In genomic region chr15:67110958-67111864, GRCh38 we compare ENCODE assay signal across 11 cellular contexts. TPM values are rescaled to one million over a fixed set of nuclear protein-coding genes. Genes with fewer than 3 reads are reported as not detected.
DNase-seq lines count a peak whose midpoint lies in the region; ATAC-seq and TF ChIP-seq lines count a peak whose summit lies in the region.
"Had no signal": no experiment of that assay in that cellular context is flagged by ENCODE, and none has a peak within 500 bp of the region (broad histone marks: within the 10 kb centered on the region; RNA-seq: fewer than 3 reads in every experiment).

No MANE protein-coding gene starts in this region.

- POLR2A ChIA-PET in WTC11 (lab: Charles Lee): interaction anchor here (0.6 kb wide), 1 partner anchor 1027 kb away, joined by 5 read pairs; no protein-coding TSS in a partner anchor

- no peak overlapping the region for H3K4me3 ChIP-seq in AG10803 (ENCODE audit: low read length)

- peaks cover 38% of the 10 kb centered on the region for H3K4me1 Mint-ChIP-seq in WTC11

- CTCF ChIA-PET in WTC11 (lab: Charles Lee): no interaction called here

- peak; percentile 54 for DNase-seq in AG10803 (ENCODE audit: low read depth)
- peak; percentile 44 for DNase-seq in HCEC 1CT
- DNase-seq in WTC11 (ENCODE audit: low spot score): no peak
- DNase-seq in glomerular visceral epithelial cell (ENCODE audit: extremely low spot score): peak; percentile 74
- no peak for DNase-seq in activated gamma-delta T cell treated with Interleukin-2 at 50 U/mL for 16 hours
- no peak for DNase-seq in GF-D8 (lab: John Stamatoyannopoulos, UW)
- DNase-seq: Caco-2; NCI-H1092 treated with DMSO at 0.1 percent for 48 hours; stimulated activated naive CD8-positive, alpha-beta T cell treated with anti-CD3 and anti-CD28 coated beads, Interleukin-15, amount 100 ng/mL, for 72 hours had no signal

- peaks cover 28% of the 10 kb centered on the region for H3K36me3 Mint-ChIP-seq in WTC11

- H3K27me3 Mint-ChIP-seq in WTC11 (ENCODE audit: low read depth): no peaks in the 10 kb centered on the region
- H3K27me3 Mint-ChIP-seq: stimulated activated naive CD8-positive, alpha-beta T cell treated with anti-CD3 and anti-CD28 coated beads, Interleukin-15, amount 100 ng/mL, for 72 hours had no signal

- H3K9me3 Mint-ChIP-seq in WTC11: peaks cover 20% of the 10 kb centered on the region

- TF ChIP-seq CTCF in AG10803 (conservative IDR thresholded peaks at IDR 0.05; ENCODE audit: low read length) (no peak), WTC11 (IDR thresholded peaks at IDR 0.05) (no peak)

- no peak overlapping the region for H3K27ac Mint-ChIP-seq in WTC11

- ATAC-seq in WTC11: no peak
- ATAC-seq in HG02852 (IDR thresholded peaks at IDR 0.05; ENCODE audit: unreplicated experiment): no peak
- ATAC-seq in GM19397 (IDR thresholded peaks at IDR 0.05; ENCODE audit: unreplicated experiment): no peak
- ATAC-seq: stimulated activated naive CD8-positive, alpha-beta T cell treated with anti-CD3 and anti-CD28 coated beads, Interleukin-15, amount 100 ng/mL, for 72 hours had no signal

- no peak overlapping the region for H3K4me3 Mint-ChIP-seq in WTC11
- H3K4me3 Mint-ChIP-seq: stimulated activated naive CD8-positive, alpha-beta T cell treated with anti-CD3 and anti-CD28 coated beads, Interleukin-15, amount 100 ng/mL, for 72 hours had no signal

TF ChIP-seq in WTC11, 78 proteins besides CTCF, POLR2A, EP300 and RAD21:
- TF ChIP-seq JUN (CRISPR knock-in tag; IDR thresholded peaks at IDR 0.05) (no peak), ZNF281 (CRISPR knock-in tag; IDR thresholded peaks at IDR 0.05) (no peak), ZNF232 (CRISPR knock-in tag; IDR thresholded peaks at IDR 0.05) (no peak), GTF2I (CRISPR knock-in tag; conservative IDR thresholded peaks at IDR 0.05) (0 out of 2 replicates have a peak, but pooled peaks have one; percentile 11), ERG (CRISPR knock-in tag; IDR thresholded peaks at IDR 0.05) (no peak)

RNA-seq across cellular contexts. Expression of gene SMAD3, which starts 45.8 kb away (rescaled TPM):
- 20.2 to 34.6 TPM (median 25.0 TPM) in 3 replicates for total RNA-seq in WTC11 (2021)

Comparison
In these comparisons a context has a peak if more than half of its experiments do, and no peak if none do; other contexts are left out.
1. DNase-seq: peak in AG10803 (single experiment), HCEC 1CT (single experiment) and glomerular visceral epithelial cell (single experiment); none in WTC11 (single experiment), activated gamma-delta T cell treated with Interleukin-2 at 50 U/mL for 16 hours (single experiment) and GF-D8 (single experiment).